9 cellular contexts compared by ENCODE assay signal in the genomic region with DNA sequence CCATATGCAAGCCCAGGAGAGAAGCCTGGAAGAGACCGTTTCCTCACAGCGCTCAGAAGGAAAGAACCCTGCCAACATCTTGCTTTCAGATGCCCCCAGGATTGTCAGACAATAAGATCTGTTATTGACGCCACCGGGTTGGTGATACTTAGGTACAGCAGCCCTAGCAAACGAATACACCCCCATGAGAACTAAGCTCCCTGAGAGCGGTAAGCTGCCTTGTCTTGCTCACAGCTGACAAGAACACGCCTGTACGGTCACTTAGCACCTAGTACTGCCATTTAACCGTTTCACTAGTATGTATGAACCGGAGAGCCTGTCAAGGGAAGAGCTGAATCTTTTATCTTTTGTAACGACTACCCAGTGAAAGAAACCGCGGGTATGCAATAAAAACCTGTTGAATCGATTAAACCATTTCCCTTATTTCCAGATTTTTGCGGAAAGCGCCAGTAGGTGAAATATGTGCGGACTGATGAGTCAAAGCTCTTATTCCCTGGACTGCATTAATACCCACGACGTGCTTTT. TPM values are rescaled to one million over a fixed set of nuclear protein-coding genes. Genes with fewer than 3 reads are reported as not detected.
DNase-seq lines count a peak whose midpoint lies in the region; ATAC-seq and TF ChIP-seq lines count a peak whose summit lies in the region.
"Had no signal": no experiment of that assay in that cellular context is flagged by ENCODE, and none has a peak within 500 bp of the region (broad histone marks: within the 10 kb centered on the region; RNA-seq: fewer than 3 reads in every experiment).

No MANE protein-coding gene starts in this region.

- peak overlapping the region; percentile 56; the same call in 1 of the 2 replicates for H3K4me3 ChIP-seq in iPS DF 6.9 (ENCODE audit: low read length)
- H3K4me3 ChIP-seq in skeletal muscle satellite cell (ENCODE audit: low read length): peak overlapping the region; percentile 71
- H3K4me3 ChIP-seq: BLaER1 had no signal

- H3K9me3 ChIP-seq in iPS DF 6.9 (ENCODE audit: control insufficient read depth, insufficient read depth, low read length): no peaks in the 10 kb centered on the region; the same call in 1 of the 2 replicates
- no peaks in the 10 kb centered on the region for H3K9me3 ChIP-seq in skeletal muscle satellite cell (replicated peaks; ENCODE audit: low read length)

- H3K4me1 Mint-ChIP-seq in activated naive CD8-positive, alpha-beta T cell (ENCODE audit: low read depth): peaks cover 13% of the 10 kb centered on the region

- no peak overlapping the region for H3K9ac ChIP-seq in skeletal muscle satellite cell (ENCODE audit: low read depth, low read length)
- H3K9ac ChIP-seq: BLaER1 had no signal

- H3K27me3 ChIP-seq in iPS DF 6.9 (ENCODE audit: control insufficient read depth, insufficient read depth, low read length): no peaks in the 10 kb centered on the region
- H3K27me3 ChIP-seq in skeletal muscle satellite cell (ENCODE audit: control insufficient read depth, insufficient read depth, low read length): peaks cover 49% of the 10 kb centered on the region

- no peak overlapping the region for H3K27ac Mint-ChIP-seq in activated naive CD8-positive, alpha-beta T cell

- H3K36me3 ChIP-seq in iPS DF 6.9 (ENCODE audit: control insufficient read depth, insufficient read depth, low read length) (no peaks in the 10 kb centered on the region), skeletal muscle satellite cell (ENCODE audit: insufficient read depth, low read length) (no peaks in the 10 kb centered on the region)
- H3K36me3 ChIP-seq: BLaER1 had no signal

- H3K4me2 ChIP-seq in skeletal muscle satellite cell (ENCODE audit: low read length): peak overlapping the region; percentile 90
- H3K4me2 ChIP-seq: BLaER1 had no signal

- H3K4me3 Mint-ChIP-seq in activated naive CD8-positive, alpha-beta T cell: peak overlapping the region; percentile 84

- DNase-seq in NCI-H2171 treated with DMSO at 0.1 percent for 48 hours (lab: John Stamatoyannopoulos, UW) (peak; percentile 74), NCI-H2171 (lab: John Stamatoyannopoulos, UW) (no peak), iPS DF 6.9 (ENCODE audit: low read depth, low spot score) (no peak), posterior vena cava (ENCODE audit: low spot score) (no peak), GM20000 (ENCODE audit: low spot score) (no peak)

- peaks cover 37% of the 10 kb centered on the region for H3K27me3 Mint-ChIP-seq in activated naive CD8-positive, alpha-beta T cell

- intact Hi-C loops in posterior vena cava (cut with DNase I): no loop called here

- WGBS in iPS DF 6.9 (ENCODE audit: insufficient coverage, insufficient read length): no CpG with 5 or more reads among the region's 19 CpGs

- no peak for ATAC-seq in HG03571 (IDR thresholded peaks at IDR 0.05; ENCODE audit: unreplicated experiment)

- H3K27ac ChIP-seq in iPS DF 6.9 (ENCODE audit: low read length): no peak overlapping the region
- H3K27ac ChIP-seq: BLaER1 had no signal

- peaks cover 2% of the 10 kb centered on the region for H3K36me3 Mint-ChIP-seq in activated naive CD8-positive, alpha-beta T cell

- TF ChIP-seq CTCF in GM20000 (IDR thresholded peaks at IDR 0.05; ENCODE audit: extremely low read depth, missing control alignments): no peak

- H3K4me1 ChIP-seq in iPS DF 6.9 (ENCODE audit: control insufficient read depth, insufficient read depth, low read length): no peaks in the 10 kb centered on the region
- peaks cover 11% of the 10 kb centered on the region for H3K4me1 ChIP-seq in skeletal muscle satellite cell (ENCODE audit: control insufficient read depth, insufficient read depth, low read length)
- H3K4me1 ChIP-seq: BLaER1 had no signal

- peaks cover 6% of the 10 kb centered on the region for H3K9me3 Mint-ChIP-seq in activated naive CD8-positive, alpha-beta T cell (ENCODE audit: low read depth)

RNA-seq across cellular contexts. Expression of a gene that starts 0.6 kb away (rescaled TPM):
- total RNA-seq in skeletal muscle satellite cell (2012; rRNA removed): not detected in 2 replicates
- total RNA-seq in posterior vena cava: not detected
